9 cellular contexts compared by ENCODE assay signal in genomic region chr16:17277981-17278381, GRCh38.
A peak's percentile ranks its signal among the peaks of the same experiment; 100 is the strongest.
DNase-seq lines count a peak whose midpoint lies in the region; ATAC-seq, FAIRE-seq and TF ChIP-seq lines count a peak whose summit lies in the region.
"Had no signal": no experiment of that assay in that cellular context is flagged by ENCODE, and none has a peak within 500 bp of the region (broad histone marks: within the 10 kb centered on the region; RNA-seq: fewer than 3 reads in every experiment).

No MANE protein-coding gene starts in this region.

- in situ Hi-C loops in GM13976 (cut with MboI; ENCODE audit: low sequenced_read_pairs, unreplicated experiment) (no loop called here), astrocyte of the spinal cord (cut with HindIII; ENCODE audit: low sequenced_read_pairs) (no loop called here)

- H3K27ac ChIP-seq in A549 (no peak overlapping the region; a peak in 1 of 6 replicates), liver (ENCODE audit: low read depth in 1 of 2, low read length in 2 of 2) (no peak overlapping the region)

- peaks cover 0 to 5% (median 0%) of the 10 kb centered on the region in 4 donors for H3K27me3 ChIP-seq in liver (ENCODE audit: control insufficient read depth in 4 of 4, insufficient read depth in 4 of 4, low read length in 3 of 4)

- FAIRE-seq in A549 (lab: Jason Lieb, UNC) = no peak

- no peak overlapping the region for H3K9ac ChIP-seq in liver (ENCODE audit: low read depth in 1 of 2, low read length in 2 of 2)

- no peak for TF ChIP-seq EP300 in A549 (IDR thresholded peaks at IDR 0.05)

- H3K9me3 ChIP-seq in A549 = no peaks in the 10 kb centered on the region
- H3K9me3 ChIP-seq in liver (ENCODE audit: control insufficient read depth in 4 of 4, low read length in 3 of 4) = no peaks in the 10 kb centered on the region

- H3K4me1 ChIP-seq in A549 = peaks cover 18% of the 10 kb centered on the region
- no peaks in the 10 kb centered on the region for H3K4me1 ChIP-seq in liver (ENCODE audit: control insufficient read depth in 4 of 4, insufficient read depth in 4 of 4, low read length in 3 of 4)

- DNase-seq in A549 (ENCODE audit: low read depth in 1 of 2, low spot score in 1 of 2) (peak; percentile 22 to 28), GM13976 (ENCODE audit: low spot score) (peak; percentile 54), astrocyte of the spinal cord (ENCODE audit: low read depth, low spot score) (no peak), COLO829 (ENCODE audit: low spot score) (no peak)
- no peak for DNase-seq in activated naive CD4-positive, alpha-beta T cell treated with Interleukin-2 at 50 U/mL for 16 hours
- DNase-seq: activated T-cell treated with anti-CD3 and anti-CD28 coated beads for 4 hours had no signal

- POLR2A ChIA-PET in A549 (lab: Yijun Ruan, JAX) = no interaction called here

- ATAC-seq in A549 (peak; percentile 61 to 71; a peak in 5 of 6 replicates), GM19035 (IDR thresholded peaks at IDR 0.05; ENCODE audit: unreplicated experiment) (no peak), HG03039 (IDR thresholded peaks at IDR 0.05; ENCODE audit: unreplicated experiment) (no peak)

- no peak overlapping the region for H3K4me3 ChIP-seq in A549
- no peak overlapping the region for H3K4me3 ChIP-seq in astrocyte of the spinal cord (ENCODE audit: low read depth, low read length)
- H3K4me3 ChIP-seq in liver (ENCODE audit: low read depth in 1 of 3, low read length in 3 of 3) = no peak overlapping the region

- TF ChIP-seq POLR2A in A549 (IDR thresholded peaks at IDR 0.05; ENCODE audit: low read length) = no peak

- peak overlapping the region; percentile 39; the same call in 2 of the 3 replicates for H3K4me2 ChIP-seq in A549

- WGBS in A549 (ENCODE audit: missing lambda C conversion rate) = 15% methylated on average over 10 of the region's 10 CpGs
- 49% methylated on average over 10 of the region's 10 CpGs for WGBS in liver

- no peaks in the 10 kb centered on the region for H3K36me3 ChIP-seq in liver (ENCODE audit: control insufficient read depth in 4 of 4, insufficient read depth in 3 of 4, low read depth in 1 of 4, low read length in 3 of 4)

- TF ChIP-seq CTCF in A549 (IDR thresholded peaks at IDR 0.05) (peak; percentile 34; the same call in 1 of the 3 replicates), GM13976 (IDR thresholded peaks at IDR 0.05; ENCODE audit: borderline replicate concordance, control extremely low read depth, extremely low read depth, insufficient read depth, missing control alignments) (peak; percentile 43), astrocyte of the spinal cord (IDR thresholded peaks at IDR 0.05; ENCODE audit: low read depth, low read length) (peak; percentile 52), liver (IDR thresholded peaks at IDR 0.05; ENCODE audit: low read depth, low read length, missing input control) (no peak)

- CTCF ChIA-PET in A549 (lab: Yijun Ruan, JAX) = interaction anchor here (0.9 kb wide), 1 partner anchor 14 kb away, joined by 3 read pairs; no protein-coding TSS in a partner anchor

- peak; percentile 12 to 44; a peak in 4 of 5 replicates for TF ChIP-seq RAD21 in A549 (conservative IDR thresholded peaks at IDR 0.05 in 1 of 2, IDR thresholded peaks at IDR 0.05 in 1 of 2)
- TF ChIP-seq RAD21 in liver (IDR thresholded peaks at IDR 0.05) = peak; percentile 56 to 64

TF ChIP-seq in A549, 52 proteins besides CTCF, POLR2A, EP300 and RAD21:
- TF ChIP-seq SMC3 (IDR thresholded peaks at IDR 0.05) = peak; percentile 45; the same call in 2 of the 3 replicates
- TF ChIP-seq GATA3 (IDR thresholded peaks at IDR 0.05; ENCODE audit: borderline replicate concordance) = no peak
TF ChIP-seq in A549: peak in this region for 1.

TF ChIP-seq in liver, 16 proteins besides CTCF, POLR2A, EP300 and RAD21:
- TF ChIP-seq ATF3 (IDR thresholded peaks at IDR 0.05) = no peak
- TF ChIP-seq GABPA (IDR thresholded peaks at IDR 0.05 in 1 of 2, conservative IDR thresholded peaks at IDR 0.05 in 1 of 2) = no peak
- no peak for TF ChIP-seq YY1 (IDR thresholded peaks at IDR 0.05)
- TF ChIP-seq FOXA1 (IDR thresholded peaks at IDR 0.05) = no peak
- TF ChIP-seq NR2F2 (IDR thresholded peaks at IDR 0.05) = no peak
- no peak for TF ChIP-seq ZBTB33 (IDR thresholded peaks at IDR 0.05)
- TF ChIP-seq HNF4A (conservative IDR thresholded peaks at IDR 0.05) = no peak
- TF ChIP-seq RXRA (IDR thresholded peaks at IDR 0.05) = no peak
- TF ChIP-seq MAX (IDR thresholded peaks at IDR 0.05) = no peak
- no peak for TF ChIP-seq FOXA2 (IDR thresholded peaks at IDR 0.05)
- no peak for TF ChIP-seq TAF1 (conservative IDR thresholded peaks at IDR 0.05)
- no peak for TF ChIP-seq JUND (IDR thresholded peaks at IDR 0.05)
- no peak for TF ChIP-seq HNF4G (IDR thresholded peaks at IDR 0.05)

Comparison
In these comparisons a context has a peak if more than half of its experiments do, and no peak if none do; other contexts are left out.
1. ATAC-seq: peak in A549 (2 of 2); none in GM19035 (single experiment) and HG03039 (single experiment).
2. DNase-seq: peak in A549 (2 of 2) and GM13976 (single experiment); none in astrocyte of the spinal cord (single experiment), COLO829 (single experiment) and activated naive CD4-positive, alpha-beta T cell treated with Interleukin-2 at 50 U/mL for 16 hours (single experiment).